ENCODE assay signal across 7 cellular contexts in genomic region chr12:19129486-19130223, GRCh38. TPM values are rescaled to one million over a fixed set of nuclear protein-coding genes. Genes with fewer than 3 reads are reported as not detected.
A peak's percentile ranks its signal among the peaks of the same experiment; 100 is the strongest.
DNase-seq lines count a peak whose midpoint lies in the region; ATAC-seq and TF ChIP-seq lines count a peak whose summit lies in the region.

TSS of gene PLEKHA5 (plus strand) at chr12:19129733. CDS start at chr12:19129800, 67 bp downstream.

- peak within 1 kb of the TSS; percentile 77 for H3K4me3 ChIP-seq in IMR-90 (ENCODE audit: insufficient read depth, low read depth, low read length)
- peak within 1 kb of the TSS; percentile 89 for H3K4me3 ChIP-seq in osteoblast (ENCODE audit: insufficient read depth, low read length)
- H3K4me3 ChIP-seq in vagina, result peak within 1 kb of the TSS; percentile 87 to 94

- BruUV-seq in IMR-90 (replicated peaks; lab: Mats Ljungman, UMichigan), result no TSS peak

- peak within 1 kb of the TSS; percentile 50; the same call in 2 of the 3 replicates for H2BK15ac ChIP-seq in IMR-90 (ENCODE audit: low read depth, low read length)

- DNase-seq in GM10266 (ENCODE audit: extremely low spot score), result peak; percentile 56
- peak; percentile 64 for DNase-seq in IMR-90
- peak; percentile 36 for DNase-seq in RPMI8226
- peak in 50 of 56 donors; percentile 6 to 77 (median 41) for DNase-seq in amygdala (lab: John Stamatoyannopoulos, UW)
- DNase-seq in cardiac septum (ENCODE audit: low spot score), result peak; percentile 84
- DNase-seq in osteoblast (ENCODE audit: insufficient read length, low spot score, missing footprints), result peak; percentile 97
- no peak for DNase-seq in vagina (ENCODE audit: extremely low spot score in 2 of 2)

- peak within 1 kb of the TSS; percentile 58 for H3K18ac ChIP-seq in IMR-90 (ENCODE audit: low read depth, low read length)

- H3K4me2 ChIP-seq in IMR-90 (ENCODE audit: low read depth, low read length) (peak within 1 kb of the TSS; percentile 86), osteoblast (ENCODE audit: insufficient read depth, low read length) (peak within 1 kb of the TSS; percentile 90)

- CTCF ChIA-PET in IMR-90 (lab: Yijun Ruan, JAX), result no interaction called here

- intact Hi-C loops in IMR-90 (cut with micrococcal nuclease) (loop anchor here (2.0 to 10.0 kb wide), 5 partner anchors 53 to 699 kb away; no protein-coding TSS in a partner anchor), cardiac septum (cut with DNase I) (loop anchor here (2.0 kb wide), 2 partner anchors 47 to 55 kb away; no protein-coding TSS in a partner anchor), vagina (cut with DNase I) (no loop called here)

- H3K27ac ChIP-seq in IMR-90 (ENCODE audit: insufficient read depth, low read length) (peak within 1 kb of the TSS; percentile 81), osteoblast (ENCODE audit: low read depth, low read length) (peak within 1 kb of the TSS; percentile 39), vagina (peak within 1 kb of the TSS; percentile 97)

- peak within 1 kb of the TSS; percentile 77 for H2BK120ac ChIP-seq in IMR-90 (ENCODE audit: low read depth, low read length)

- no peak for TF ChIP-seq POLR2A in IMR-90 (IDR thresholded peaks at IDR 0.05; ENCODE audit: low read depth, low read length)
- peak in 1 of 2 donors; percentile 45 for TF ChIP-seq POLR2A in vagina (IDR thresholded peaks at IDR 0.05)

- H3K27me3 ChIP-seq in IMR-90 (ENCODE audit: control insufficient read depth, insufficient read depth, low read length), result no peaks in the 10 kb centered on the region
- no peaks in the 10 kb centered on the region for H3K27me3 ChIP-seq in osteoblast (ENCODE audit: insufficient read depth, low read length)
- H3K27me3 ChIP-seq in vagina, result no peaks in the 10 kb centered on the region

- H2BK20ac ChIP-seq in IMR-90 (ENCODE audit: low read depth, low read length), result peak within 1 kb of the TSS; percentile 38

- H2BK5ac ChIP-seq in IMR-90 (ENCODE audit: low read depth, low read length, poor library complexity, severe bottlenecking), result peak within 1 kb of the TSS; percentile 75

- H2AK5ac ChIP-seq in IMR-90 (ENCODE audit: low read depth, low read length), result peak within 1 kb of the TSS; percentile 84

- in situ Hi-C loops in IMR-90 (cut with MboI; ENCODE audit: low sequenced_read_pairs), result no loop called here

- H3K9me3 ChIP-seq in IMR-90 (ENCODE audit: control insufficient read depth, insufficient read depth, low read length) (peaks cover 8% of the 10 kb centered on the region; the same call in 1 of the 2 replicates), osteoblast (ENCODE audit: low read depth, low read length) (no peaks in the 10 kb centered on the region), vagina (no peaks in the 10 kb centered on the region)

- H3K9ac ChIP-seq in IMR-90 (ENCODE audit: low read depth, low read length), result peak within 1 kb of the TSS; percentile 78

- TF ChIP-seq CTCF in GM10266 (IDR thresholded peaks at IDR 0.05; ENCODE audit: control insufficient read depth, insufficient read depth, low read depth, missing control alignments) (peak; percentile 31), IMR-90 (conservative IDR thresholded peaks at IDR 0.05; ENCODE audit: low read depth, low read length) (0 out of 2 replicates have a peak, but pooled peaks have one; percentile 6), osteoblast (IDR thresholded peaks at IDR 0.05; ENCODE audit: extremely low read depth, low read depth, low read length) (no peak), vagina (IDR thresholded peaks at IDR 0.05) (no peak)

- peak within 1 kb of the TSS; percentile 86 for H3K56ac ChIP-seq in IMR-90 (ENCODE audit: extremely low read depth, insufficient read depth, low read length)

- POLR2A ChIA-PET in IMR-90 (lab: Charles Lee; ENCODE audit: unreplicated experiment), result no interaction called here

- H3K79me1 ChIP-seq in IMR-90 (ENCODE audit: low read depth in 1 of 2, low read length in 2 of 2), result peaks cover 2 to 12% of the 10 kb centered on the region in 2 experiments; a peak in 3 of 4 replicates

- H4K20me1 ChIP-seq in IMR-90 (ENCODE audit: insufficient read depth, low read length), result no peaks in the 10 kb centered on the region
- no peaks in the 10 kb centered on the region for H4K20me1 ChIP-seq in osteoblast (ENCODE audit: insufficient read depth, low read length)

- peak within 1 kb of the TSS; percentile 72 to 80 for H4K8ac ChIP-seq in IMR-90 (ENCODE audit: low read depth in 2 of 2, low read length in 2 of 2)

- H2AK9ac ChIP-seq in IMR-90 (replicated peaks; ENCODE audit: low read depth, low read length, poor library complexity), result peak within 1 kb of the TSS; percentile 77

- dilution Hi-C loops in IMR-90 (cut with HindIII; ENCODE audit: low sequenced_read_pairs, unreplicated experiment), result no loop called here

- H2AFZ ChIP-seq in IMR-90 (replicated peaks; ENCODE audit: low read length, poor library complexity) (peak within 1 kb of the TSS; percentile 88), osteoblast (ENCODE audit: low read length) (peak within 1 kb of the TSS; percentile 95)

- H3K14ac ChIP-seq in IMR-90 (replicated peaks; ENCODE audit: low read depth, low read length), result peak within 1 kb of the TSS; percentile 91

- H3K79me2 ChIP-seq in osteoblast (ENCODE audit: insufficient read depth, low read length), result peaks cover 3% of the 10 kb centered on the region

- H3K23ac ChIP-seq in IMR-90 (ENCODE audit: low read depth, low read length), result peak within 1 kb of the TSS; percentile 85

- TF ChIP-seq RAD21 in IMR-90 (IDR thresholded peaks at IDR 0.05; ENCODE audit: low read length), result no peak

- H3K36me3 ChIP-seq in IMR-90 (ENCODE audit: control insufficient read depth, insufficient read depth, low read length), result no peaks in the 10 kb centered on the region
- no peaks in the 10 kb centered on the region for H3K36me3 ChIP-seq in osteoblast (ENCODE audit: insufficient read depth, low read length)
- H3K36me3 ChIP-seq in vagina, result no peaks in the 10 kb centered on the region

- H4K91ac ChIP-seq in IMR-90 (ENCODE audit: insufficient read depth, low read depth, low read length), result peak within 1 kb of the TSS; percentile 83

- H4K5ac ChIP-seq in IMR-90 (ENCODE audit: low read depth, low read length), result peak within 1 kb of the TSS; percentile 69

- H3K4me1 ChIP-seq in IMR-90 (ENCODE audit: control insufficient read depth, insufficient read depth, low read length), result no peaks in the 10 kb centered on the region
- peaks cover 10% of the 10 kb centered on the region for H3K4me1 ChIP-seq in osteoblast (ENCODE audit: insufficient read depth, low read length)
- peaks cover 30% of the 10 kb centered on the region for H3K4me1 ChIP-seq in vagina

- 0% methylated on average over 46 of the region's 103 CpGs; no CpG with 5 or more reads in 1 of the 2 experiments for WGBS in IMR-90 (ENCODE audit: extremely low coverage in 2 of 2, insufficient read length in 1 of 2), 2 experiments

- H3K4ac ChIP-seq in IMR-90 (ENCODE audit: low read depth, low read length), result peak within 1 kb of the TSS; percentile 92

- H3K9me1 ChIP-seq in IMR-90 (ENCODE audit: insufficient read depth, low read length), result no peaks in the 10 kb centered on the region

- peak; percentile 85 for ATAC-seq in IMR-90 (ENCODE audit: low read depth)

TF ChIP-seq in IMR-90, 13 proteins besides CTCF, POLR2A, EP300 and RAD21:
- TF ChIP-seq NFE2L2 (IDR thresholded peaks at IDR 0.05; ENCODE audit: low read depth, low read length), result no peak
- no peak for TF ChIP-seq CEBPB (IDR thresholded peaks at IDR 0.05; ENCODE audit: low read depth, low read length)
- no peak for TF ChIP-seq ELK1 (IDR thresholded peaks at IDR 0.05; ENCODE audit: borderline replicate concordance, low read depth, low read length)
- no peak for TF ChIP-seq FOS (IDR thresholded peaks at IDR 0.05; ENCODE audit: low read depth, low read length)
- no peak for TF ChIP-seq BHLHE40 (IDR thresholded peaks at IDR 0.05; ENCODE audit: low read depth, low read length)
- TF ChIP-seq MAFK (IDR thresholded peaks at IDR 0.05; ENCODE audit: low read depth, low read length), result no peak
- no peak; the same call in 1 of the 2 replicates for TF ChIP-seq MAZ (IDR thresholded peaks at IDR 0.05; ENCODE audit: borderline replicate concordance, low read depth, low read length)
- TF ChIP-seq MXI1 (IDR thresholded peaks at IDR 0.05; ENCODE audit: borderline replicate concordance, low read depth, low read length), result no peak
- TF ChIP-seq RCOR1 (IDR thresholded peaks at IDR 0.05; ENCODE audit: insufficient replicate concordance, low read length), result no peak
- no peak for TF ChIP-seq CHD1 (IDR thresholded peaks at IDR 0.05; ENCODE audit: low read depth, low read length)
- no peak for TF ChIP-seq SMC3 (IDR thresholded peaks at IDR 0.05; ENCODE audit: low read depth, low read length)
- no peak for TF ChIP-seq RFX5 (IDR thresholded peaks at IDR 0.05; ENCODE audit: low read depth, low read length)
- no peak for TF ChIP-seq USF2 (IDR thresholded peaks at IDR 0.05; ENCODE audit: low read depth, low read length)

RNA-seq across cellular contexts. Expression of gene PLEKHA5, which starts in this region (rescaled TPM):
- total RNA-seq in IMR-90 (2012; rRNA removed) (12.2 and 16.1 TPM in 2 replicates), cardiac septum (65.4 TPM), osteoblast (82.2 and 86.0 TPM in 2 replicates), vagina (58.4 TPM)
- polyA plus RNA-seq in IMR-90 (2012; rRNA removed), result 4.3 and 5.3 TPM in 2 replicates
- 0.95 and 1.1 TPM in 2 replicates for polyA plus RNA-seq in IMR-90 (2012; cell fraction: cytosol; rRNA removed)
- 1.2 and 7.9 TPM in 2 replicates for polyA plus RNA-seq in IMR-90 (2012; cell fraction: nucleus; rRNA removed; ENCODE audit: low replicate concordance)

Comparison
In these comparisons a context has a peak if more than half of its experiments do, and no peak if none do; other contexts are left out.
1. DNase-seq: peak in GM10266 (single experiment), IMR-90 (single experiment), RPMI8226 (single experiment), amygdala (50 of 56), cardiac septum (single experiment) and osteoblast (single experiment); none in vagina (0 of 2).
2. CTCF ChIP-seq: peak in GM10266 (single experiment) and IMR-90 (single experiment); none in osteoblast (single experiment) and vagina (0 of 3).
3. H3K27ac ChIP-seq: peak in every context shown above with its lines; median percentile 97 in vagina; 81 in IMR-90; 39 in osteoblast.
4. Peak in every context shown above with its lines, with median percentiles within 50 percentile points of each other: H3K4me3 ChIP-seq.